In genomic region chr10:112429147-112429546, GRCh38 we compare ENCODE assay signal across 12 cellular contexts. TPM values are rescaled to one million over a fixed set of nuclear protein-coding genes. Genes with fewer than 3 reads are reported as not detected.
DNase-seq lines count a peak whose midpoint lies in the region; ATAC-seq and TF ChIP-seq lines count a peak whose summit lies in the region.
"Had no signal": no experiment of that assay in that cellular context is flagged by ENCODE, and none has a peak within 500 bp of the region (broad histone marks: within the 10 kb centered on the region; RNA-seq: fewer than 3 reads in every experiment).

No MANE protein-coding gene starts in this region.

- no peak overlapping the region for H3K4ac ChIP-seq in mesendoderm (ENCODE audit: low read depth, low read length)

- no peak overlapping the region for H4K8ac ChIP-seq in mesendoderm (ENCODE audit: low read depth, low read length)

- H3K9ac ChIP-seq in mesendoderm (ENCODE audit: low read length): no peak overlapping the region
- H3K9ac ChIP-seq: BLaER1 treated with 17β-estradiol and CSF1 and Interleukin-3, amounts not matched to agents 10 nM and 100 nM had no signal

- no peaks in the 10 kb centered on the region for H3K27me3 ChIP-seq in CD8-positive, alpha-beta T cell (ENCODE audit: insufficient read depth, low read length)
- no peaks in the 10 kb centered on the region for H3K27me3 ChIP-seq in mesendoderm (ENCODE audit: insufficient read depth, low read length, poor library complexity)
- H3K27me3 ChIP-seq: BLaER1 treated with 17β-estradiol and CSF1 and Interleukin-3, amounts not matched to agents 10 nM and 100 nM had no signal

- H2AK5ac ChIP-seq in mesendoderm (ENCODE audit: low read length): no peak overlapping the region

- no peak overlapping the region for H3K23ac ChIP-seq in mesendoderm (ENCODE audit: low read length)

- H3K4me2 ChIP-seq in mesendoderm (ENCODE audit: low read length): no peak overlapping the region
- H3K4me2 ChIP-seq: BLaER1 treated with 17β-estradiol and CSF1 and Interleukin-3, amounts not matched to agents 10 nM and 100 nM had no signal

- no peak for ATAC-seq in CD8-positive, alpha-beta T cell
- ATAC-seq in GM19324 (IDR thresholded peaks at IDR 0.05; ENCODE audit: low FRiP score, unreplicated experiment): peak; percentile 47

- no peak overlapping the region for H4K5ac ChIP-seq in mesendoderm (ENCODE audit: low read length)

- H3K36me3 ChIP-seq in CD8-positive, alpha-beta T cell (ENCODE audit: insufficient read depth, low read length): peaks cover 43% of the 10 kb centered on the region
- no peaks in the 10 kb centered on the region for H3K36me3 ChIP-seq in mesendoderm (ENCODE audit: control insufficient read depth, insufficient read depth, low read length)
- H3K36me3 ChIP-seq: prostate gland had no signal

- H3K79me2 ChIP-seq in mesendoderm (ENCODE audit: control insufficient read depth, insufficient read depth, low read length): no peaks in the 10 kb centered on the region

- no peaks in the 10 kb centered on the region for H3K9me3 ChIP-seq in CD8-positive, alpha-beta T cell (ENCODE audit: low read length)
- H3K9me3 ChIP-seq: BLaER1 treated with 17β-estradiol and CSF1 and Interleukin-3, amounts not matched to agents 10 nM and 100 nM; prostate gland had no signal

- H3K4me1 Mint-ChIP-seq in CD8-positive, alpha-beta T cell (ENCODE audit: low read depth): no peaks in the 10 kb centered on the region

- peak overlapping the region; percentile 79 for H3K27ac Mint-ChIP-seq in CD8-positive, alpha-beta T cell

- H3K56ac ChIP-seq in mesendoderm (ENCODE audit: low read length): no peak overlapping the region

- no peak overlapping the region for H2BK15ac ChIP-seq in mesendoderm (replicated peaks; ENCODE audit: low read depth)

- WGBS in mesendoderm (ENCODE audit: extremely low coverage, insufficient coverage, low lambda C conversion rate): 100% methylated on average over 2 of the region's 3 CpGs

- no peaks in the 10 kb centered on the region for H3K79me1 ChIP-seq in mesendoderm (ENCODE audit: low read length)

- CTCF ChIA-PET in CD8-positive, alpha-beta T cell (lab: Charles Lee): interaction anchor here (1.1 kb wide), 1 partner anchor 12 kb away, joined by 5 read pairs; no protein-coding TSS in a partner anchor

- no peak for TF ChIP-seq CTCF in CD8-positive, alpha-beta T cell (IDR thresholded peaks at IDR 0.05)
- TF ChIP-seq CTCF in VCaP (conservative IDR thresholded peaks at IDR 0.05): no peak

- H3K4me3 Mint-ChIP-seq in CD8-positive, alpha-beta T cell: no peak overlapping the region

- POLR2A ChIA-PET in CD8-positive, alpha-beta T cell (lab: Charles Lee): interaction anchor here (1.2 kb wide), 1 partner anchor 245 kb away, joined by 3 read pairs; the partner anchor contains the start of gene GPAM

- H3K18ac ChIP-seq in mesendoderm (ENCODE audit: low read length): no peak overlapping the region

- no peaks in the 10 kb centered on the region for H3K27me3 Mint-ChIP-seq in CD8-positive, alpha-beta T cell (ENCODE audit: low read depth)

- H3K9me3 Mint-ChIP-seq in CD8-positive, alpha-beta T cell: no peaks in the 10 kb centered on the region

- no peak overlapping the region for H3K4me3 ChIP-seq in CD8-positive, alpha-beta T cell (ENCODE audit: low read depth, low read length)
- no peak overlapping the region for H3K4me3 ChIP-seq in mesendoderm (ENCODE audit: low read length)
- H3K4me3 ChIP-seq: BLaER1 treated with 17β-estradiol and CSF1 and Interleukin-3, amounts not matched to agents 10 nM and 100 nM; prostate gland had no signal

- DNase-seq in CD8-positive, alpha-beta T cell: no peak
- DNase-seq in mesendoderm (peak; percentile 42), NCI-H526 treated with DMSO at 0.1 percent for 48 hours (lab: John Stamatoyannopoulos, UW) (no peak), posterior vena cava (ENCODE audit: low spot score) (no peak), NOMO-1 treated with dmso at 0.1 percent for 144 hours (lab: John Stamatoyannopoulos, UW; ENCODE audit: unreplicated experiment) (no peak)
- DNase-seq: cerebellar nuclear complex, NCI-H1105, NCI-H345 had no signal

- intact Hi-C loops in CD8-positive, alpha-beta T cell (cut with DNase I, micrococcal nuclease): loop anchor here in 1 of 2 experiments (5.0 kb wide), 1 partner anchor 52 kb away; no protein-coding TSS in a partner anchor
- intact Hi-C loops in posterior vena cava (cut with DNase I): no loop called here

- H3K4me1 ChIP-seq in CD8-positive, alpha-beta T cell (ENCODE audit: insufficient read depth, low read length): no peaks in the 10 kb centered on the region
- peaks cover 3% of the 10 kb centered on the region for H3K4me1 ChIP-seq in mesendoderm (ENCODE audit: control insufficient read depth, low read depth, low read length)
- H3K4me1 ChIP-seq: prostate gland had no signal

- no peak overlapping the region for H3K27ac ChIP-seq in CD8-positive, alpha-beta T cell (ENCODE audit: low read depth, low read length)
- H3K27ac ChIP-seq in VCaP (peak overlapping the region; percentile 7; the same call in 1 of the 2 replicates), mesendoderm (ENCODE audit: low read depth, low read length) (no peak overlapping the region)
- H3K27ac ChIP-seq: BLaER1 treated with 17β-estradiol and CSF1 and Interleukin-3, amounts not matched to agents 10 nM and 100 nM; prostate gland had no signal

- no peak overlapping the region for H2BK120ac ChIP-seq in mesendoderm (ENCODE audit: low read depth, low read length)

- peaks cover 78% of the 10 kb centered on the region for H3K36me3 Mint-ChIP-seq in CD8-positive, alpha-beta T cell

- H2BK5ac ChIP-seq in mesendoderm (ENCODE audit: low read length): no peak overlapping the region

RNA-seq across cellular contexts. Expression of gene ZDHHC6, which starts 17.6 kb away (rescaled TPM):
- 10 to 100 TPM; 41.4 to 41.7 TPM for total RNA-seq in CD8-positive, alpha-beta T cell
- 21.6 TPM for polyA plus RNA-seq in mesendoderm (2013, experiment 1 of 2)
- polyA plus RNA-seq in mesendoderm (2013, experiment 2 of 2): 21.7 TPM
- total RNA-seq in posterior vena cava: 10 to 100 TPM; 19.0 to 25.0 TPM

RNA-seq across cellular contexts. Expression of gene VTI1A, which starts 17.9 kb away (rescaled TPM):
- 10 to 100 TPM; 59.0 to 62.7 TPM for total RNA-seq in CD8-positive, alpha-beta T cell
- polyA plus RNA-seq in mesendoderm (2013, experiment 1 of 2): 10.7 TPM
- polyA plus RNA-seq in mesendoderm (2013, experiment 2 of 2): 10.1 TPM
- 10 to 100 TPM; 32.3 to 35.5 TPM for total RNA-seq in posterior vena cava

RNA-seq across cellular contexts. Expression of gene ACSL5, which starts 55.2 kb away (rescaled TPM):
- 10 to 100 TPM in 1 of 2 experiments, 1 to 10 TPM in 1; 9.0 to 11.6 TPM for total RNA-seq in CD8-positive, alpha-beta T cell
- 0.20 TPM for polyA plus RNA-seq in mesendoderm (2013, experiment 1 of 2)
- 0.13 TPM for polyA plus RNA-seq in mesendoderm (2013, experiment 2 of 2)
- total RNA-seq in posterior vena cava: 10 to 100 TPM; 13.1 to 14.7 TPM
